Comparison of ENCODE assay signal across 1 cellular context in the genomic region with DNA sequence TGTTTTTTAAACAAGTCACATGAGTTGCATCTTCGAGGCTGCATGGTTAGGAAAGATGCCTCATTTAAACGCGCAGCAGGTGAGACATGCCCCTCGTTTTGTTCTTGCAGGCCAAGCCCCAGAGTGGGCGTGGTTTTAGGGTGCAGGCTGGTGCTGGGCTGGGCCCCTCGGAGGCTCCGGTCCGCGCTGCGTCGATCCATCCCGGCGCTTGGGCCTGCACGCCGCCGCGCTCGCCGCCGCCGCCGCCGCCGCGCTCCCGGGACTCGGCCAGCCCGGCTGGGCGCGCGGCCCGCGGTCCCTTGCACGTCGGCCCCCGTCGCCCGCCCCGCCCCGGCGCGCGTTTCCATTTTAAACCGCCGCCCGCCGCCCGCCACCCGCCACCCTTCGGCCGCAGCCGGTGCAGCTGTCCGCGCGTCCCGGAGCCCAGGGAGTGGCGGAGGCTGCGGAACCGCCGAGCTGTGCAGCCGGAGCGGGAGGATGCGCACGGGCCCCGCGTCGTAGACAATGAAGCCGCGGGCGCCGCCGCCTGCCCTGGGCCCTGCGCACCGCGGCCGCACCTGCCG.
TF ChIP-seq lines count a peak whose summit lies in the region.

No MANE protein-coding gene starts in this region.

TF ChIP-seq in HepG2, 621 proteins besides CTCF, POLR2A, EP300 and RAD21 (continued from another document and continues in another):
- TF ChIP-seq, protein P1, sequence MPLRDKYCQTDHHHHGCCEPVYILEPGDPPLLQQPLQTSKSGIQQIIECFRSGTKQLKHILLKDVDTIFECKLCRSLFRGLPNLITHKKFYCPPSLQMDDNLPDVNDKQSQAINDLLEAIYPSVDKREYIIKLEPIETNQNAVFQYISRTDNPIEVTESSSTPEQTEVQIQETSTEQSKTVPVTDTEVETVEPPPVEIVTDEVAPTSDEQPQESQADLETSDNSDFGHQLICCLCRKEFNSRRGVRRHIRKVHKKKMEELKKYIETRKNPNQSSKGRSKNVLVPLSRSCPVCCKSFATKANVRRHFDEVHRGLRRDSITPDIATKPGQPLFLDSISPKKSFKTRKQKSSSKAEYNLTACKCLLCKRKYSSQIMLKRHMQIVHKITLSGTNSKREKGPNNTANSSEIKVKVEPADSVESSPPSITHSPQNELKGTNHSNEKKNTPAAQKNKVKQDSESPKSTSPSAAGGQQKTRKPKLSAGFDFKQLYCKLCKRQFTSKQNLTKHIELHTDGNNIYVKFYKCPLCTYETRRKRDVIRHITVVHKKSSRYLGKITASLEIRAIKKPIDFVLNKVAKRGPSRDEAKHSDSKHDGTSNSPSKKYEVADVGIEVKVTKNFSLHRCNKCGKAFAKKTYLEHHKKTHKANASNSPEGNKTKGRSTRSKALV (CRISPR knock-in tag; IDR thresholded peaks at IDR 0.05), result peak; percentile 71; the same call in 1 of the 2 replicates
- TF ChIP-seq ZNF136 (CRISPR knock-in tag; IDR thresholded peaks at IDR 0.05; ENCODE audit: low read depth) (no peak), NBN (conservative IDR thresholded peaks at IDR 0.05) (no peak), ZNF446 (CRISPR knock-in tag; IDR thresholded peaks at IDR 0.05) (0 out of 2 replicates have a peak, but pooled peaks have one; percentile 43), ASH2L (IDR thresholded peaks at IDR 0.05; ENCODE audit: insufficient read length, low read depth, low read length) (no peak), TARDBP (CRISPR knock-in tag; IDR thresholded peaks at IDR 0.05) (no peak), ZNF234 (CRISPR knock-in tag; conservative IDR thresholded peaks at IDR 0.05) (no peak), SOX6 (IDR thresholded peaks at IDR 0.05) (no peak), SOX6 (CRISPR knock-in tag; IDR thresholded peaks at IDR 0.05) (0 out of 2 replicates have a peak, but pooled peaks have one; percentile 15), TEAD2 (CRISPR knock-in tag; IDR thresholded peaks at IDR 0.05) (no peak), PHF21A (CRISPR knock-in tag; IDR thresholded peaks at IDR 0.05) (no peak), SRSF4 (IDR thresholded peaks at IDR 0.05; ENCODE audit: low read depth, low read length, poor library complexity, severe bottlenecking) (no peak), CBFB (CRISPR knock-in tag; IDR thresholded peaks at IDR 0.05) (0 out of 2 replicates have a peak, but pooled peaks have one; percentile 49), ZNF652 (CRISPR knock-in tag; IDR thresholded peaks at IDR 0.05; ENCODE audit: borderline replicate concordance, low read depth) (no peak), SAP130 (CRISPR knock-in tag; IDR thresholded peaks at IDR 0.05; ENCODE audit: low read depth) (peak; percentile 32; the same call in 1 of the 2 replicates), SALL1 (CRISPR knock-in tag; IDR thresholded peaks at IDR 0.05) (peak; percentile 60; the same call in 1 of the 2 replicates), NFIC (IDR thresholded peaks at IDR 0.05; ENCODE audit: low read length) (no peak), TMF1 (CRISPR knock-in tag; IDR thresholded peaks at IDR 0.05; ENCODE audit: low read depth) (peak; percentile 8; the same call in 1 of the 2 replicates), SIX1 (CRISPR knock-in tag; IDR thresholded peaks at IDR 0.05; ENCODE audit: borderline replicate concordance) (no peak), ZNF749 (CRISPR knock-in tag; IDR thresholded peaks at IDR 0.05; ENCODE audit: borderline replicate concordance) (no peak), HCFC1 (IDR thresholded peaks at IDR 0.05; ENCODE audit: low read depth, low read length) (no peak), ZNF441 (CRISPR knock-in tag; IDR thresholded peaks at IDR 0.05; ENCODE audit: borderline replicate concordance) (0 out of 2 replicates have a peak, but pooled peaks have one; percentile 32), STAG1 (CRISPR knock-in tag; IDR thresholded peaks at IDR 0.05) (no peak), ZBTB38 (CRISPR knock-in tag; IDR thresholded peaks at IDR 0.05) (peak; percentile 55; the same call in 1 of the 2 replicates), SMC3 (IDR thresholded peaks at IDR 0.05; ENCODE audit: low read length) (no peak), GTF3A (CRISPR knock-in tag; conservative IDR thresholded peaks at IDR 0.05) (no peak)
- TF ChIP-seq, protein P2, sequence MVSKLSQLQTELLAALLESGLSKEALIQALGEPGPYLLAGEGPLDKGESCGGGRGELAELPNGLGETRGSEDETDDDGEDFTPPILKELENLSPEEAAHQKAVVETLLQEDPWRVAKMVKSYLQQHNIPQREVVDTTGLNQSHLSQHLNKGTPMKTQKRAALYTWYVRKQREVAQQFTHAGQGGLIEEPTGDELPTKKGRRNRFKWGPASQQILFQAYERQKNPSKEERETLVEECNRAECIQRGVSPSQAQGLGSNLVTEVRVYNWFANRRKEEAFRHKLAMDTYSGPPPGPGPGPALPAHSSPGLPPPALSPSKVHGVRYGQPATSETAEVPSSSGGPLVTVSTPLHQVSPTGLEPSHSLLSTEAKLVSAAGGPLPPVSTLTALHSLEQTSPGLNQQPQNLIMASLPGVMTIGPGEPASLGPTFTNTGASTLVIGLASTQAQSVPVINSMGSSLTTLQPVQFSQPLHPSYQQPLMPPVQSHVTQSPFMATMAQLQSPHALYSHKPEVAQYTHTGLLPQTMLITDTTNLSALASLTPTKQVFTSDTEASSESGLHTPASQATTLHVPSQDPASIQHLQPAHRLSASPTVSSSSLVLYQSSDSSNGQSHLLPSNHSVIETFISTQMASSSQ (IDR thresholded peaks at IDR 0.05; ENCODE audit: low read depth), result no peak
- TF ChIP-seq, protein P2 (CRISPR knock-in tag; IDR thresholded peaks at IDR 0.05; ENCODE audit: borderline replicate concordance), result 0 out of 2 replicates have a peak, but pooled peaks have one; percentile 37
- TF ChIP-seq, protein P3, sequence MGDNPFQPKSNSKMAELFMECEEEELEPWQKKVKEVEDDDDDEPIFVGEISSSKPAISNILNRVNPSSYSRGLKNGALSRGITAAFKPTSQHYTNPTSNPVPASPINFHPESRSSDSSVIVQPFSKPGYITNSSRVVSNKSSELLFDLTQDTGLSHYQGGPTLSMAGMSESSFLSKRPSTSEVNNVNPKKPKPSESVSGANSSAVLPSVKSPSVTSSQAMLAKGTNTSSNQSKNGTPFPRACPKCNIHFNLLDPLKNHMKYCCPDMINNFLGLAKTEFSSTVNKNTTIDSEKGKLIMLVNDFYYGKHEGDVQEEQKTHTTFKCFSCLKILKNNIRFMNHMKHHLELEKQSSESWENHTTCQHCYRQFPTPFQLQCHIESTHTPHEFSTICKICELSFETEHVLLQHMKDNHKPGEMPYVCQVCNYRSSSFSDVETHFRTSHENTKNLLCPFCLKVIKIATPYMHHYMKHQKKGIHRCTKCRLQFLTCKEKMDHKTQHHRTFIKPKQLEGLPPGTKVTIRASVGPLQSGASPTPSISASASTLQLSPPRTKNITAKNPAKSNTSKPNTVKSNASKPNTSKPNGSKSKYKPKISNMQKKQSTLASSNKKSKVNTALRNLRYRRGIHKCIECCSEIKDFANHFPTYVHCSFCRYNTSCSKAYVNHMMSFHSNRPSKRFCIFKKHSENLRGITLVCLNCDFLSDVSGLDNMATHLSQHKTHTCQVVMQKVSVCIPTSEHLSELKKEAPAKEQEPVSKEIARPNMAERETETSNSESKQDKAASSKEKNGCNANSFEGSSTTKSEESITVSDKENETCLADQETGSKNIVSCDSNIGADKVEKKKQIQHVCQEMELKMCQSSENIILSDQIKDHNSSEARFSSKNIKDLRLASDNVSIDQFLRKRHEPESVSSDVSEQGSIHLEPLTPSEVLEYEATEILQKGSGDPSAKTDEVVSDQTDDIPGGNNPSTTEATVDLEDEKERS (CRISPR knock-in tag; IDR thresholded peaks at IDR 0.05), result no peak
- TF ChIP-seq, protein P4, sequence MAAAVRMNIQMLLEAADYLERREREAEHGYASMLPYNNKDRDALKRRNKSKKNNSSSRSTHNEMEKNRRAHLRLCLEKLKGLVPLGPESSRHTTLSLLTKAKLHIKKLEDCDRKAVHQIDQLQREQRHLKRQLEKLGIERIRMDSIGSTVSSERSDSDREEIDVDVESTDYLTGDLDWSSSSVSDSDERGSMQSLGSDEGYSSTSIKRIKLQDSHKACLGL (CRISPR knock-in tag; IDR thresholded peaks at IDR 0.05), result peak; percentile 47; the same call in 1 of the 2 replicates
- TF ChIP-seq, protein P5, sequence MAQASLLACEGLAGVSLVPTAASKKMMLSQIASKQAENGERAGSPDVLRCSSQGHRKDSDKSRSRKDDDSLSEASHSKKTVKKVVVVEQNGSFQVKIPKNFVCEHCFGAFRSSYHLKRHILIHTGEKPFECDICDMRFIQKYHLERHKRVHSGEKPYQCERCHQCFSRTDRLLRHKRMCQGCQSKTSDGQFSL (CRISPR knock-in tag; IDR thresholded peaks at IDR 0.05), result no peak
- TF ChIP-seq, protein P6, sequence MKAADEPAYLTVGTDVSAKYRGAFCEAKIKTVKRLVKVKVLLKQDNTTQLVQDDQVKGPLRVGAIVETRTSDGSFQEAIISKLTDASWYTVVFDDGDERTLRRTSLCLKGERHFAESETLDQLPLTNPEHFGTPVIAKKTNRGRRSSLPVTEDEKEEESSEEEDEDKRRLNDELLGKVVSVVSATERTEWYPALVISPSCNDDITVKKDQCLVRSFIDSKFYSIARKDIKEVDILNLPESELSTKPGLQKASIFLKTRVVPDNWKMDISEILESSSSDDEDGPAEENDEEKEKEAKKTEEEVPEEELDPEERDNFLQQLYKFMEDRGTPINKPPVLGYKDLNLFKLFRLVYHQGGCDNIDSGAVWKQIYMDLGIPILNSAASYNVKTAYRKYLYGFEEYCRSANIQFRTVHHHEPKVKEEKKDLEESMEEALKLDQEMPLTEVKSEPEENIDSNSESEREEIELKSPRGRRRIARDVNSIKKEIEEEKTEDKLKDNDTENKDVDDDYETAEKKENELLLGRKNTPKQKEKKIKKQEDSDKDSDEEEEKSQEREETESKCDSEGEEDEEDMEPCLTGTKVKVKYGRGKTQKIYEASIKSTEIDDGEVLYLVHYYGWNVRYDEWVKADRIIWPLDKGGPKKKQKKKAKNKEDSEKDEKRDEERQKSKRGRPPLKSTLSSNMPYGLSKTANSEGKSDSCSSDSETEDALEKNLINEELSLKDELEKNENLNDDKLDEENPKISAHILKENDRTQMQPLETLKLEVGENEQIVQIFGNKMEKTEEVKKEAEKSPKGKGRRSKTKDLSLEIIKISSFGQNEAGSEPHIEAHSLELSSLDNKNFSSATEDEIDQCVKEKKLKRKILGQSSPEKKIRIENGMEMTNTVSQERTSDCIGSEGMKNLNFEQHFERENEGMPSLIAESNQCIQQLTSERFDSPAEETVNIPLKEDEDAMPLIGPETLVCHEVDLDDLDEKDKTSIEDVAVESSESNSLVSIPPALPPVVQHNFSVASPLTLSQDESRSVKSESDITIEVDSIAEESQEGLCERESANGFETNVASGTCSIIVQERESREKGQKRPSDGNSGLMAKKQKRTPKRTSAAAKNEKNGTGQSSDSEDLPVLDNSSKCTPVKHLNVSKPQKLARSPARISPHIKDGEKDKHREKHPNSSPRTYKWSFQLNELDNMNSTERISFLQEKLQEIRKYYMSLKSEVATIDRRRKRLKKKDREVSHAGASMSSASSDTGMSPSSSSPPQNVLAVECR (CRISPR knock-in tag; IDR thresholded peaks at IDR 0.05; ENCODE audit: borderline replicate concordance), result peak; percentile 42; the same call in 1 of the 2 replicates
- TF ChIP-seq, protein P7, sequence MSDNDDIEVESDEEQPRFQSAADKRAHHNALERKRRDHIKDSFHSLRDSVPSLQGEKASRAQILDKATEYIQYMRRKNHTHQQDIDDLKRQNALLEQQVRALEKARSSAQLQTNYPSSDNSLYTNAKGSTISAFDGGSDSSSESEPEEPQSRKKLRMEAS (IDR thresholded peaks at IDR 0.05), result peak; percentile 60
- TF ChIP-seq, protein P8, sequence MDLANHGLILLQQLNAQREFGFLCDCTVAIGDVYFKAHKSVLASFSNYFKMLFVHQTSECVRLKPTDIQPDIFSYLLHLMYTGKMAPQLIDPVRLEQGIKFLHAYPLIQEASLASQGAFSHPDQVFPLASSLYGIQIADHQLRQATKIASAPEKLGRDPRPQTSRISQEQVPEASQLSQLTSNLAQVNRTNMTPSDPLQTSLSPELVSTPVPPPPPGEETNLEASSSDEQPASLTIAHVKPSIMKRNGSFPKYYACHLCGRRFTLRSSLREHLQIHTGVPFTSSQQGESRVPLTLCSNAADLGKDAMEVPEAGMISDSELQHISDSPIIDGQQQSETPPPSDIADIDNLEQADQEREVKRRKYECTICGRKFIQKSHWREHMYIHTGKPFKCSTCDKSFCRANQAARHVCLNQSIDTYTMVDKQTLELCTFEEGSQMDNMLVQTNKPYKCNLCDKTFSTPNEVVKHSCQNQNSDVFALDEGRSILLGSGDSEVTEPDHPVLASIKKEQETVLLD (CRISPR knock-in tag; IDR thresholded peaks at IDR 0.05; ENCODE audit: low read depth), result 0 out of 2 replicates have a peak, but pooled peaks have one; percentile 33
